1 cellular context compared by ENCODE assay signal in genomic region chr2:86223098-86223681, GRCh38.
TF ChIP-seq lines count a peak whose summit lies in the region.

No MANE protein-coding gene starts in this region.

TF ChIP-seq in K562, 482 proteins besides CTCF, POLR2A, EP300 and RAD21:
- peak; percentile 34; the same call in 1 of the 2 replicates for TF ChIP-seq VEZF1 (CRISPR knock-in tag; IDR thresholded peaks at IDR 0.05)
- no peak for TF ChIP-seq CLOCK (CRISPR knock-in tag; IDR thresholded peaks at IDR 0.05; ENCODE audit: borderline replicate concordance)
- no peak for TF ChIP-seq TAF15 (IDR thresholded peaks at IDR 0.05; ENCODE audit: low read depth, low read length)
